In genomic region chr3:189041482-189042090, GRCh38 we compare ENCODE assay signal across 8 cellular contexts.
DNase-seq lines count a peak whose midpoint lies in the region; ATAC-seq and TF ChIP-seq lines count a peak whose summit lies in the region.

No MANE protein-coding gene starts in this region.

- H3K4me3 ChIP-seq in RWPE2 (ENCODE audit: severe bottlenecking), result no peak overlapping the region

- no peaks in the 10 kb centered on the region for H3K36me3 ChIP-seq in RWPE2 (ENCODE audit: low read depth)

- no peaks in the 10 kb centered on the region for H3K4me1 ChIP-seq in RWPE2 (ENCODE audit: insufficient read depth, poor library complexity, severe bottlenecking)

- peak; percentile 50 for DNase-seq in GDM1 (lab: John Stamatoyannopoulos, UW)
- DNase-seq in HuH-7 (ENCODE audit: low spot score), result peak; percentile 44
- DNase-seq in RWPE2 (ENCODE audit: low spot score), result no peak
- peak in 3 of 4 experiments; percentile 22 to 45 (median 30) for DNase-seq in activated naive CD4-positive, alpha-beta T cell (lab: John Stamatoyannopoulos, UW)
- peak; percentile 66 for DNase-seq in iPS DF 4.7 (ENCODE audit: extremely low read depth, low spot score)
- DNase-seq in stimulated activated CD4-positive, alpha-beta T cell treated with anti-CD3 and anti-CD28 coated beads, Interleukin-4, amount 100 ng/mL, for 1 hour, result peak; percentile 72
- DNase-seq in globus pallidus (ENCODE audit: low spot score), result no peak

- H3K27me3 ChIP-seq in RWPE2 (ENCODE audit: insufficient read depth, poor library complexity, severe bottlenecking), result no peaks in the 10 kb centered on the region

- peak; percentile 62 for TF ChIP-seq CTCF in RWPE2 (IDR thresholded peaks at IDR 0.05; ENCODE audit: poor library complexity, severe bottlenecking)

- no peak overlapping the region for H3K27ac ChIP-seq in RWPE2 (ENCODE audit: poor library complexity, severe bottlenecking)

- no peaks in the 10 kb centered on the region for H3K9me3 ChIP-seq in RWPE2 (ENCODE audit: severe bottlenecking)

- peak; percentile 98 for ATAC-seq in GM21528 (IDR thresholded peaks at IDR 0.05; ENCODE audit: low FRiP score, unreplicated experiment)
- peak; percentile 58 for ATAC-seq in RWPE2 (ENCODE audit: low read depth)

Comparison
In these comparisons a context has a peak if more than half of its experiments do, and no peak if none do; other contexts are left out.
1. DNase-seq: peak in GDM1 (single experiment), HuH-7 (single experiment), activated naive CD4-positive, alpha-beta T cell (3 of 4), iPS DF 4.7 (single experiment) and stimulated activated CD4-positive, alpha-beta T cell treated with anti-CD3 and anti-CD28 coated beads, Interleukin-4, amount 100 ng/mL, for 1 hour (single experiment); none in RWPE2 (single experiment) and globus pallidus (single experiment).